In the genomic region with DNA sequence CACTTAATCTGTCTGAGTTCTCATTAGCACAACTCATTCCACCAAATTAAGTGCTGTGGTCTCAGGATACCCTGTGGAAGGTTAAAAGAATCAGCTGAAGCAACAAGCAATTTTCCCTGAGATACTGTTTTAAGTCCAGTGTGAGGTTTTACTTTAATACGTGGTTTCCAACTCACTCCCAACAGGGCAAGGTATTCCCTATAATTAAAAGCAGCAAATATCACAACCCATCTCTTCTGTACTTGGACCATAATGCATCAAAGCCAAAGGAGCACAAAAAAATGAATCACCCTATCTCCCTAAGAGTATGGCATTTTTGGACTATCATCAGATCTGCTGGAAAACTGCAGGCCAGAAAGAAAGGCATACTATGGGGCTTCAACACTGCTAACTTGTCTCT, we compare ENCODE assay signal across 29 cellular contexts. TPM values are rescaled to one million over a fixed set of nuclear protein-coding genes. Genes with fewer than 3 reads are reported as not detected.
DNase-seq lines count a peak whose midpoint lies in the region; ATAC-seq and TF ChIP-seq lines count a peak whose summit lies in the region.
"Had no signal": no experiment of that assay in that cellular context is flagged by ENCODE, and none has a peak within 500 bp of the region (broad histone marks: within the 10 kb centered on the region; RNA-seq: fewer than 3 reads in every experiment).

No MANE protein-coding gene starts in this region.

- no peaks in the 10 kb centered on the region for H3K27me3 ChIP-seq in right cardiac atrium (ENCODE audit: control insufficient read depth, insufficient read depth)
- H3K27me3 ChIP-seq in lower lobe of right lung (ENCODE audit: low read depth) = no peaks in the 10 kb centered on the region
- H3K27me3 ChIP-seq: colonic mucosa had no signal

- no peak for TF ChIP-seq CTCF in lower lobe of right lung (IDR thresholded peaks at IDR 0.05)

- ATAC-seq in right cardiac atrium (no peak), lower lobe of right lung (no peak), GM19324 (IDR thresholded peaks at IDR 0.05; ENCODE audit: low FRiP score, unreplicated experiment) (no peak), HG03159 (IDR thresholded peaks at IDR 0.05; ENCODE audit: unreplicated experiment) (no peak), HG02588 (IDR thresholded peaks at IDR 0.05; ENCODE audit: unreplicated experiment) (no peak)
- ATAC-seq: naive thymus-derived CD8-positive, alpha-beta T cell; stimulated activated memory B cell treated with anti-CD40 and anti-IgM and Interleukin-4, amounts not matched to agents 10 μg/mL and 1 μg/mL and 100 μg/mL, for 72 hours; WTC11 had no signal

- H3K36me3 ChIP-seq in lower lobe of right lung = no peaks in the 10 kb centered on the region
- H3K36me3 ChIP-seq: colonic mucosa had no signal

- no peaks in the 10 kb centered on the region for H3K4me1 ChIP-seq in right cardiac atrium (ENCODE audit: control insufficient read depth, insufficient read depth, low read length)
- peaks cover 52% of the 10 kb centered on the region for H3K4me1 ChIP-seq in lower lobe of right lung
- H3K4me1 ChIP-seq: colonic mucosa had no signal

- H3K4me3 ChIP-seq in right cardiac atrium (ENCODE audit: low read length) = peak overlapping the region; percentile 7
- H3K4me3 ChIP-seq in lower lobe of right lung = peak overlapping the region; percentile 18
- H3K4me3 ChIP-seq: colonic mucosa, GM23248, lung had no signal

- 59% methylated on average over 1 of the region's 1 CpG for WGBS in right cardiac atrium

- H3K27ac ChIP-seq in right cardiac atrium (ENCODE audit: low read length) (no peak overlapping the region), lower lobe of right lung (no peak overlapping the region)
- H3K27ac ChIP-seq: colonic mucosa, GM23248, RWPE1 had no signal

- intact Hi-C loops in right cardiac atrium (cut with DNase I) = loop anchor here in 1 of 4 donors (10.0 kb wide), 1 partner anchor 77 kb away; no protein-coding TSS in a partner anchor
- intact Hi-C loops in cardiac septum (cut with DNase I) = no loop called here
- intact Hi-C loops in lower lobe of right lung (cut with DNase I) = no loop called here

- H3K9me3 ChIP-seq in right cardiac atrium (ENCODE audit: control insufficient read depth, low read length) (no peaks in the 10 kb centered on the region), lower lobe of right lung (no peaks in the 10 kb centered on the region)
- H3K9me3 ChIP-seq: colonic mucosa had no signal

- DNase-seq in right cardiac atrium (no peak), cardiac septum (ENCODE audit: low spot score) (no peak), cerebellar cortex (ENCODE audit: low spot score) (peak; percentile 49), lower lobe of right lung (no peak)
- DNase-seq: activated CD4-positive, alpha-beta T cell treated with anti-CD3 and anti-CD28 coated beads, Interleukin-2, amount 10 ng/mL, durations not matched to agents 24 days and 14 days; activated effector memory CD4-positive, alpha-beta T cell treated with anti-CD3 and anti-CD28 coated beads, Interleukin-2, amount 50 U/mL, for 16 hours; activated naive CD8-positive, alpha-beta T cell treated with anti-CD3 and anti-CD28 coated beads for 36 hours; activated T-cell treated with anti-CD3 and anti-CD28 coated beads, Interleukin-2, amount 50 U/mL, for 1 hour; aorta; CD8-positive, alpha-beta memory T cell; colonic mucosa; DMS153; effector memory CD4-positive, alpha-beta T cell; GM23248; kidney glomerular epithelial cell; naive thymus-derived CD8-positive, alpha-beta T cell; NCI-H446 treated with DMSO at 0.1 percent for 48 hours; NCI-H82; nucleus accumbens; T-helper 1 cell had no signal

RNA-seq across cellular contexts. Expression of a gene that starts 4.9 kb away (rescaled TPM):
- total RNA-seq in right cardiac atrium = 10 to 100 TPM; 10.4 to 14.1 (median 11.4) TPM
- polyA plus RNA-seq in right cardiac atrium = 11.5 TPM
- 6.3 TPM for total RNA-seq in cardiac septum
- total RNA-seq in lower lobe of right lung = 41.1 TPM
- total RNA-seq: activated CD4-positive, alpha-beta T cell treated with anti-CD3 and anti-CD28 coated beads, Interleukin-2, amount 10 ng/mL, durations not matched to agents 24 days and 14 days; activated naive CD8-positive, alpha-beta T cell treated with anti-CD3 and anti-CD28 coated beads for 36 hours; CD8-positive, alpha-beta memory T cell; mononuclear cell; naive thymus-derived CD8-positive, alpha-beta T cell had no signal
- polyA plus RNA-seq: CD8-positive, alpha-beta memory T cell; IgD-negative memory B cell; naive thymus-derived CD8-positive, alpha-beta T cell had no signal
